1 cellular context compared by ENCODE assay signal in genomic region chr3:123385981-123386380, GRCh38.
TF ChIP-seq lines count a peak whose summit lies in the region.

No MANE protein-coding gene starts in this region.

TF ChIP-seq in H1, 55 proteins besides CTCF, POLR2A, EP300 and RAD21 (continued from another document):
- TF ChIP-seq TBP (IDR thresholded peaks at IDR 0.05; ENCODE audit: low read depth, low read length), result no peak
- TF ChIP-seq MAFK (IDR thresholded peaks at IDR 0.05; ENCODE audit: low read depth, low read length), result no peak
TF ChIP-seq in H1: peak in this region for 0.
